In the genomic region with DNA sequence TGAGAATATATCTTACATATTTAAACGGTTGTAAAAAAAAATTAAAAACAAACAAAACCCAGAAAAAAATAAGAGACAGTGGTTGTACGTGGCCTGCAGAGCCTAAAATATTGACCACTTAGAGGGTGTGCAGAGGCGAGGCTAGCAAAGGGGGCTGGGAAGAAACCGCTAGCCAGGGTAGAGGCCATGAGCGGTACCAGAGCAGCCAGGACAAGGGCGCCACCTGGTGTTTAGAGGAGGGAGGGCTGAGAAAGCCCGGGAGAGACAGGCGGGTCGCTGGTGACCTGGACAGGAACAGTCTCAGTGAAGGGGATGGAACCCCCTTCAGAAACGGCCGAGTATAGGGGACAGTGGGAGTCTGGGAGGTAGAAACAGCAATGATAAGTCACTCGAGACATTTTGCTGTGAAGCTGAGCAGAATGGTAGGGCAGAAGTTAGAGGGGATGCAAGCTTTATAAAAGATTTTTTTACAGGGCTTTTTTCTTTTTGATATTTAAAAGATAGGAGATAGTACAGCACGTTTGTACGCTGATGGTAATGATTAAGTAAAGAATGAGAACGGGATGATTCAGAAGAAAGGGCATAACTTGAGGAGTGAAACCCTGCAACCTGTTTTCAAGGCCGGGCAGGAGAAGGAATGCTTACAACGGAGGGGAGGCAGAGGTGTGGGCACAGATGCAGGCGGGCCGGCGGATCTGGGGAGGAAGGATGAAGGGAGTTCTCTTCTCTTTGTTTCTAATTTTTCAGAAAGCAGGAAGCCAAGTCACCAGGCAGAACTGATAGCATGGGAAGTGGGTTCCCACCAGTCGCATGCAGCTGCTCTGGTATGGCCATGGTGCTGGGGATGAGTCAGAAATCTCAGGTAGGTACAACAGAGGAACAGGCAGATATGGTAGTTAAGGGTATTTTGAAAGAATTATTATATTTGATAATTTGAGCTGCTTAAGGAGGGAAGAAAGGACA, we compare ENCODE assay signal across 8 cellular contexts.
DNase-seq lines count a peak whose midpoint lies in the region; ATAC-seq and TF ChIP-seq lines count a peak whose summit lies in the region.

No MANE protein-coding gene starts in this region.

- H3K9ac ChIP-seq in trophoblast cell (ENCODE audit: low read length): no peak overlapping the region

- H3K4me3 Mint-ChIP-seq in Caco-2 (ENCODE audit: unreplicated experiment): no peak overlapping the region

- H2AFZ ChIP-seq in trophoblast cell (ENCODE audit: insufficient read depth, low read length, poor library complexity): no peak overlapping the region

- no peak overlapping the region for H4K91ac ChIP-seq in trophoblast cell (ENCODE audit: low read depth, low read length)

- TF ChIP-seq CTCF in Caco-2 (IDR thresholded peaks at IDR 0.05; ENCODE audit: insufficient read depth in 1 of 2, low read depth in 1 of 2, low read length in 1 of 2, severe bottlenecking in 1 of 2, unreplicated experiment in 1 of 2) (peak; percentile 82 to 94), foreskin fibroblast (IDR thresholded peaks at IDR 0.05; ENCODE audit: low read depth, low read length) (peak; percentile 74), upper lobe of right lung (IDR thresholded peaks at IDR 0.05) (peak; percentile 84)

- H3K27me3 Mint-ChIP-seq in Caco-2 (ENCODE audit: insufficient read depth, unreplicated experiment): peaks cover 31% of the 10 kb centered on the region

- H3K27ac Mint-ChIP-seq in Caco-2 (ENCODE audit: unreplicated experiment): no peak overlapping the region

- no peak overlapping the region for H3K23ac ChIP-seq in trophoblast cell (ENCODE audit: low read length)

- no peak overlapping the region for H2BK12ac ChIP-seq in trophoblast cell (ENCODE audit: low read length)

- intact Hi-C loops in Caco-2 (cut with micrococcal nuclease; ENCODE audit: unreplicated experiment): loop anchor here (1.0 kb wide), 2 partner anchors 77 to 453 kb away; no protein-coding TSS in a partner anchor
- intact Hi-C loops in upper lobe of right lung (cut with DNase I): no loop called here

- H3K4me2 ChIP-seq in trophoblast cell (ENCODE audit: low read length): no peak overlapping the region

- no peak overlapping the region for H3K4ac ChIP-seq in trophoblast cell (ENCODE audit: low read depth, low read length)

- ATAC-seq in GM19452 (IDR thresholded peaks at IDR 0.05; ENCODE audit: unreplicated experiment) (peak; percentile 99), HG03469 (IDR thresholded peaks at IDR 0.05; ENCODE audit: unreplicated experiment) (peak; percentile 94), upper lobe of right lung (peak; percentile 98)

- DNase-seq in Caco-2 (peak; percentile 68 to 80), OCI-M2 (lab: John Stamatoyannopoulos, UW; ENCODE audit: unreplicated experiment) (peak; percentile 25), foreskin fibroblast (peak in 1 of 2 donors; percentile 63), trophoblast cell (peak; percentile 52 to 82), upper lobe of right lung (peak; percentile 80)
- DNase-seq in activated T-cell treated with anti-CD3 and anti-CD28 coated beads, Interleukin-2, amount 50 U/mL, for 1 hour: peak; percentile 79

- no peak overlapping the region for H2BK120ac ChIP-seq in trophoblast cell (ENCODE audit: insufficient read depth, low read length, poor library complexity)

- H3K4me3 ChIP-seq in Caco-2 (ENCODE audit: low read depth, low read length): no peak overlapping the region
- no peak overlapping the region for H3K4me3 ChIP-seq in foreskin fibroblast (ENCODE audit: low read depth in 1 of 2, low read length in 2 of 2)
- H3K4me3 ChIP-seq in trophoblast cell (ENCODE audit: low read depth, low read length): no peak overlapping the region
- H3K4me3 ChIP-seq in upper lobe of right lung: no peak overlapping the region

- no peak overlapping the region for H3K14ac ChIP-seq in trophoblast cell (ENCODE audit: low read length)

- H3K27ac ChIP-seq in trophoblast cell (ENCODE audit: low read depth, low read length) (no peak overlapping the region), upper lobe of right lung (no peak overlapping the region)

- no peak overlapping the region for H4K8ac ChIP-seq in trophoblast cell (ENCODE audit: low read depth, low read length)

- H3K79me1 ChIP-seq in trophoblast cell (ENCODE audit: low read length): no peaks in the 10 kb centered on the region

- CTCF ChIA-PET in Caco-2 (lab: Charles Lee): interaction anchor here (1.6 kb wide), 1 partner anchor 77 kb away, joined by 16 read pairs; the partner anchor contains the start of genes FAM229B and TUBE1

- H3K27me3 ChIP-seq in Caco-2 (replicated peaks; ENCODE audit: control insufficient read depth, insufficient read depth, low read length) (no peaks in the 10 kb centered on the region), trophoblast cell (ENCODE audit: insufficient read depth, low read length) (no peaks in the 10 kb centered on the region), upper lobe of right lung (no peaks in the 10 kb centered on the region)

- H3K79me2 ChIP-seq in trophoblast cell (ENCODE audit: control insufficient read depth, insufficient read depth, low read length, poor library complexity): no peaks in the 10 kb centered on the region

- H3K9me3 Mint-ChIP-seq in Caco-2 (ENCODE audit: unreplicated experiment): no peaks in the 10 kb centered on the region

- H3K4me1 Mint-ChIP-seq in Caco-2 (ENCODE audit: low read depth, unreplicated experiment): no peaks in the 10 kb centered on the region

- H3K36me3 Mint-ChIP-seq in Caco-2 (ENCODE audit: insufficient read depth, unreplicated experiment): no peaks in the 10 kb centered on the region

- H3K18ac ChIP-seq in trophoblast cell (ENCODE audit: low read length): no peak overlapping the region

- BruUV-seq in Caco-2 (replicated peaks; lab: Mats Ljungman, UMichigan): no TSS peak

- no peak overlapping the region for H2AK5ac ChIP-seq in trophoblast cell (ENCODE audit: low read length)

- POLR2A ChIA-PET in Caco-2 (lab: Charles Lee): no interaction called here

- H3K9me3 ChIP-seq in Caco-2 (no peaks in the 10 kb centered on the region), trophoblast cell (ENCODE audit: insufficient read depth, low read depth, low read length) (no peaks in the 10 kb centered on the region), upper lobe of right lung (no peaks in the 10 kb centered on the region)

- H3K36me3 ChIP-seq in Caco-2 (ENCODE audit: control insufficient read depth, insufficient read depth, low read length): no peaks in the 10 kb centered on the region
- H3K36me3 ChIP-seq in trophoblast cell (ENCODE audit: control insufficient read depth in 1 of 2, insufficient read depth in 2 of 2, low read length in 2 of 2): no peaks in the 10 kb centered on the region
- peaks cover 54% of the 10 kb centered on the region for H3K36me3 ChIP-seq in upper lobe of right lung

- H3K4me1 ChIP-seq in Caco-2 (no peaks in the 10 kb centered on the region), trophoblast cell (ENCODE audit: control insufficient read depth in 1 of 2, insufficient read depth in 2 of 2, low read length in 2 of 2) (no peaks in the 10 kb centered on the region), upper lobe of right lung (no peaks in the 10 kb centered on the region)

- no peak overlapping the region for H4K12ac ChIP-seq in trophoblast cell (ENCODE audit: low read depth, low read length)

- H2BK5ac ChIP-seq in trophoblast cell (ENCODE audit: low read depth, low read length, poor library complexity): no peak overlapping the region

- WGBS in trophoblast cell (ENCODE audit: extremely low coverage, insufficient coverage, insufficient read length): no CpG with 5 or more reads among the region's 21 CpGs
